Comparison of ENCODE assay signal across 8 cellular contexts in the genomic region with DNA sequence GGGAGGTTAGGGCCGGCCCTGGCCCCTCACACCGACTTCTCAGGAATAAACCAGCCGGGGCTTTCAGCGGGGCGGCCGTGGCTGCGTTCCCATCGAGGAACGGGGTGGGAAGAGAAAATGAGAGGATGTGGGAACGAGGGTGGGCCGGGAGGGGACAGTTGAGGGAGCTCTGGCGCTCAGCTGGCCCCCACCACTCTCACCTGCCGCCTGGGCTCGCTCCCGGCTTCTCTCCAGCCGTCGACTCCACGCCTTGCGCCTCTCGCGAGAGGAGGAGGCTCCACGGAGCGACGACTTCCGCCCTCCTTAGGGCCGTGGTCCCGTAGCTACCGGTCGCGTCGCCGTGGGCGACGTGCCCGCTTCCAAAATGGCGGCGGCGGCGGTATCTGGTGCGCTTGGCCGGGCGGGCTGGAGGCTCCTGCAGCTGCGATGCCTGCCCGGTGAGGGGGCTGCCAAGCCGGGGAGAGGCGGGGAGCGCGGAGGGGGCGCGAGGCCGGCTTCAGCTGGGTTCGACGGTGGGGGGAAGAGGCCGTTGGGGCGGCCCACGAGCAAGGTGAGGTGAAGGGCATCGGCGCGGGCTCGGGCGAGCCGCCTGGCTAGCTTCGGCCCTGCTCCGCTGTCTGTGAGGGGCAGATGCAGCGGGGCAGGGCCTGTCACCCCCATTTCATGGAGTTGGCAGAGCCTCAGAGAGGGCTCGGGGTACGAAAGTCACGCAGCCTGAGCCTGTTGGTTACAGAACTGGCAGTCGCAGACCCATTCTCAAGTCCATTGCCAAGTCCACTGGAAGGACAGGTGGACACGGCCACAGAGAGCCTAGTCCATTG. TPM values are rescaled to one million over a fixed set of nuclear protein-coding genes. Genes with fewer than 3 reads are reported as not detected.
A peak's percentile ranks its signal among the peaks of the same experiment; 100 is the strongest.
DNase-seq lines count a peak whose midpoint lies in the region; ATAC-seq and TF ChIP-seq lines count a peak whose summit lies in the region.

A gene (minus strand): TSS at position 244 of the 821 bp plus-strand sequence. CDS start 6,457 bp downstream, outside the sequence.
A gene with protein sequence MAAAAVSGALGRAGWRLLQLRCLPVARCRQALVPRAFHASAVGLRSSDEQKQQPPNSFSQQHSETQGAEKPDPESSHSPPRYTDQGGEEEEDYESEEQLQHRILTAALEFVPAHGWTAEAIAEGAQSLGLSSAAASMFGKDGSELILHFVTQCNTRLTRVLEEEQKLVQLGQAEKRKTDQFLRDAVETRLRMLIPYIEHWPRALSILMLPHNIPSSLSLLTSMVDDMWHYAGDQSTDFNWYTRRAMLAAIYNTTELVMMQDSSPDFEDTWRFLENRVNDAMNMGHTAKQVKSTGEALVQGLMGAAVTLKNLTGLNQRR (plus strand): TSS at position 338 of the 821 bp plus-strand sequence. CDS start 27 bp downstream, at position 365.

- ATAC-seq in GM19328 (IDR thresholded peaks at IDR 0.05; ENCODE audit: unreplicated experiment): peak; percentile 97
- ATAC-seq in HG03469 (IDR thresholded peaks at IDR 0.05; ENCODE audit: unreplicated experiment): peak; percentile 90
- peak; percentile 98 for ATAC-seq in left lobe of liver

- POLR2A ChIA-PET in activated CD4-positive, alpha-beta T cell treated with anti-CD3 and anti-CD28 coated beads, Interleukin-2, amount 10 ng/mL, durations not matched to agents 7 days and 5 days (lab: Charles Lee): interaction anchor here (0.6 to 0.7 kb wide), 4 partner anchors 15 to 154 kb away, joined by 3 to 5 read pairs (median 4); a partner anchor contains a TSS

- H4K20me1 ChIP-seq in BLaER1 treated with 17β-estradiol and CSF1 and Interleukin-3, amounts not matched to agents 10 nM and 100 nM: peaks cover 0 to 24% (median 0%) of the 10 kb centered on the region in 11 experiments; a peak in 5 of 22 replicates

- peak within 1 kb of the TSS; percentile 91 to 99 (median 96) for H3K9ac ChIP-seq in BLaER1 treated with 17β-estradiol and CSF1 and Interleukin-3, amounts not matched to agents 10 nM and 100 nM

- H3K27ac ChIP-seq in BLaER1 treated with 17β-estradiol and CSF1 and Interleukin-3, amounts not matched to agents 10 nM and 100 nM: peak within 1 kb of the TSS; percentile 90 to 96 (median 92)
- H3K27ac ChIP-seq in coronary artery: peak within 1 kb of the TSS; percentile 88 to 89

- H3K27ac Mint-ChIP-seq in activated CD4-positive, alpha-beta T cell treated with anti-CD3 and anti-CD28 coated beads, Interleukin-2, amount 10 ng/mL, durations not matched to agents 7 days and 5 days: peak within 1 kb of the TSS; percentile 90

- no peaks in the 10 kb centered on the region for H3K9me3 Mint-ChIP-seq in activated CD4-positive, alpha-beta T cell treated with anti-CD3 and anti-CD28 coated beads, Interleukin-2, amount 10 ng/mL, durations not matched to agents 7 days and 5 days

- no peaks in the 10 kb centered on the region for H3K27me3 ChIP-seq in BLaER1 treated with 17β-estradiol and CSF1 and Interleukin-3, amounts not matched to agents 10 nM and 100 nM

- H3K4me1 ChIP-seq in BLaER1 treated with 17β-estradiol and CSF1 and Interleukin-3, amounts not matched to agents 10 nM and 100 nM: peaks cover 16 to 36% (median 28%) of the 10 kb centered on the region in 10 experiments

- no peaks in the 10 kb centered on the region for H3K27me3 Mint-ChIP-seq in activated CD4-positive, alpha-beta T cell treated with anti-CD3 and anti-CD28 coated beads, Interleukin-2, amount 10 ng/mL, durations not matched to agents 7 days and 5 days

- H3K4me3 ChIP-seq in BLaER1 treated with 17β-estradiol and CSF1 and Interleukin-3, amounts not matched to agents 10 nM and 100 nM: peak within 1 kb of the TSS; percentile 80 to 96 (median 88)
- peak within 1 kb of the TSS; percentile 93 for H3K4me3 ChIP-seq in coronary artery

- CTCF ChIA-PET in activated CD4-positive, alpha-beta T cell treated with anti-CD3 and anti-CD28 coated beads, Interleukin-2, amount 10 ng/mL, durations not matched to agents 7 days and 5 days (lab: Charles Lee): interaction anchor here (0.7 to 5.3 kb wide), 11 partner anchors 10 to 288 kb away, joined by 3 to 40 read pairs (median 5); a partner anchor contains a TSS

- peaks cover 0 to 13% (median 5%) of the 10 kb centered on the region in 11 experiments; a peak in 18 of 22 replicates for H3K9me3 ChIP-seq in BLaER1 treated with 17β-estradiol and CSF1 and Interleukin-3, amounts not matched to agents 10 nM and 100 nM (replicated peaks in 1 of 11)

- H3K36me3 ChIP-seq in BLaER1 treated with 17β-estradiol and CSF1 and Interleukin-3, amounts not matched to agents 10 nM and 100 nM: peaks cover 27 to 40% (median 33%) of the 10 kb centered on the region in 11 experiments

- peaks cover 36% of the 10 kb centered on the region for H3K4me1 Mint-ChIP-seq in activated CD4-positive, alpha-beta T cell treated with anti-CD3 and anti-CD28 coated beads, Interleukin-2, amount 10 ng/mL, durations not matched to agents 7 days and 5 days

- no peak for TF ChIP-seq CTCF in coronary artery (IDR thresholded peaks at IDR 0.05)

- peak within 1 kb of the TSS; percentile 93 for H3K4me3 Mint-ChIP-seq in activated CD4-positive, alpha-beta T cell treated with anti-CD3 and anti-CD28 coated beads, Interleukin-2, amount 10 ng/mL, durations not matched to agents 7 days and 5 days

- peak; percentile 94 for DNase-seq in NCI-H69 (lab: John Stamatoyannopoulos, UW)
- DNase-seq in activated CD4-positive, alpha-beta T cell treated with anti-CD3 and anti-CD28 coated beads, Interleukin-2, amount 10 ng/mL, durations not matched to agents 7 days and 5 days: peak; percentile 95
- peak; percentile 94 for DNase-seq in coronary artery (ENCODE audit: low spot score)
- DNase-seq in left lobe of liver (ENCODE audit: low spot score): peak; percentile 95
- peak; percentile 90 to 94 for DNase-seq in stimulated activated CD4-positive, alpha-beta T cell treated with anti-CD3 and anti-CD28 coated beads, Interleukin-2, amount 100 ng/mL, for 24 hours

- H3K36me3 Mint-ChIP-seq in activated CD4-positive, alpha-beta T cell treated with anti-CD3 and anti-CD28 coated beads, Interleukin-2, amount 10 ng/mL, durations not matched to agents 7 days and 5 days (ENCODE audit: low read depth): peaks cover 24% of the 10 kb centered on the region

- peak within 1 kb of the TSS; percentile 84 to 98 (median 94) for H3K4me2 ChIP-seq in BLaER1 treated with 17β-estradiol and CSF1 and Interleukin-3, amounts not matched to agents 10 nM and 100 nM

RNA-seq across cellular contexts. Expression of the first gene that starts in this region (rescaled TPM):
- 10 to 100 TPM; 45.8 to 61.8 TPM for total RNA-seq in activated CD4-positive, alpha-beta T cell treated with anti-CD3 and anti-CD28 coated beads, Interleukin-2, amount 10 ng/mL, durations not matched to agents 7 days and 5 days
- total RNA-seq in left lobe of liver: 21.3 TPM

RNA-seq across cellular contexts. Expression of the second gene that starts in this region (rescaled TPM):
- 10 to 100 TPM; 39.8 to 41.1 TPM for total RNA-seq in activated CD4-positive, alpha-beta T cell treated with anti-CD3 and anti-CD28 coated beads, Interleukin-2, amount 10 ng/mL, durations not matched to agents 7 days and 5 days
- total RNA-seq in left lobe of liver: 64.5 TPM

Comparison
In these comparisons a context has a peak if more than half of its experiments do, and no peak if none do; other contexts are left out.
1. Peak in every context shown above with its lines: DNase-seq, ATAC-seq, H3K4me3 ChIP-seq and H3K27ac ChIP-seq.